In genomic region chr2:219733746-219734145, GRCh38 we compare ENCODE assay signal across 37 cellular contexts.
"Had no signal": no experiment of that assay in that cellular context is flagged by ENCODE, and none has a peak within 500 bp of the region (broad histone marks: within the 10 kb centered on the region; RNA-seq: fewer than 3 reads in every experiment).

No MANE protein-coding gene starts in this region.

- H3K4me2 ChIP-seq: PC-9 had no signal

- H3K27ac ChIP-seq: brain microvascular endothelial cell, cardiac muscle cell, PC-9, RWPE1, VCaP had no signal

- H3K9me3 ChIP-seq: MG63 had no signal

- H3K9me3 Mint-ChIP-seq: activated CD4-positive, alpha-beta memory T cell treated with anti-CD3 and anti-CD28 coated beads, Interleukin-2, amount 10 ng/mL, durations not matched to agents 7 days and 5 days; activated naive CD8-positive, alpha-beta T cell treated with anti-CD3 and anti-CD28 coated beads for 36 hours; central memory CD8-positive, alpha-beta T cell had no signal

- H3K36me3 Mint-ChIP-seq: activated CD8-positive, alpha-beta memory T cell treated with anti-CD3 and anti-CD28 coated beads, Interleukin-2, amount 10 ng/mL, durations not matched to agents 7 days and 5 days; activated naive CD8-positive, alpha-beta T cell treated with anti-CD3 and anti-CD28 coated beads for 36 hours had no signal

- H3K4me3 Mint-ChIP-seq: activated CD4-positive, alpha-beta memory T cell treated with anti-CD3 and anti-CD28 coated beads, Interleukin-2, amount 10 ng/mL, durations not matched to agents 7 days and 5 days; activated CD8-positive, alpha-beta memory T cell treated with anti-CD3 and anti-CD28 coated beads, Interleukin-2, amount 10 ng/mL, durations not matched to agents 7 days and 5 days; activated naive CD8-positive, alpha-beta T cell treated with anti-CD3 and anti-CD28 coated beads for 36 hours; central memory CD8-positive, alpha-beta T cell had no signal

- DNase-seq: activated CD4-positive, alpha-beta memory T cell treated with anti-CD3 and anti-CD28 coated beads, Interleukin-2, amount 10 ng/mL, durations not matched to agents 7 days and 5 days; activated CD4-positive, alpha-beta T cell treated with anti-CD3 and anti-CD28 coated beads for 1 hour; activated CD4-positive, alpha-beta T cell treated with anti-CD3 and anti-CD28 coated beads for 48 hours; activated CD4-positive, CD25-positive, alpha-beta regulatory T cell; activated CD8-positive, alpha-beta memory T cell treated with anti-CD3 and anti-CD28 coated beads for 24 hours; activated CD8-positive, alpha-beta memory T cell treated with anti-CD3 and anti-CD28 coated beads, Interleukin-2, amount 10 ng/mL, durations not matched to agents 7 days and 5 days; activated CD8-positive, alpha-beta memory T cell treated with anti-CD3 and anti-CD28 coated beads, Interleukin-2, amount 50 U/mL, for 48 hours; activated effector memory CD4-positive, alpha-beta T cell treated with Interleukin-2 at 50 U/mL for 16 hours; activated naive CD4-positive, alpha-beta T cell; activated naive CD4-positive, alpha-beta T cell treated with anti-CD3 and anti-CD28 coated beads, Interleukin-2, amount 50 U/mL, for 16 hours; activated naive CD8-positive, alpha-beta T cell treated with anti-CD3 and anti-CD28 coated beads for 36 hours; activated T-cell treated with anti-CD3 and anti-CD28 coated beads, Interleukin-2, amount 50 U/mL, for 48 hours; amniotic stem cell; aorta; brain microvascular endothelial cell; Karpas-422; MG63; NCI-H1048; NCI-H1105 treated with DMSO at 0.1 percent for 48 hours; NCI-H1436; NCI-H1694; NCI-H1930; NCI-H2081 treated with DMSO at 0.1 percent for 48 hours; NCI-H510A; NCI-H526; NCI-H748 treated with DMSO at 0.1 percent for 48 hours; NK-92 treated with Interleukin-12 subunit alpha and Interleukin-12 subunit beta, amount 100 ng/mL, for 24 hours; PC-9; SW 1271; T-helper 1 cell; T-helper 2 cell; T-helper 9 cell had no signal

- H3K4me1 Mint-ChIP-seq: activated CD4-positive, alpha-beta memory T cell treated with anti-CD3 and anti-CD28 coated beads, Interleukin-2, amount 10 ng/mL, durations not matched to agents 7 days and 5 days; activated CD8-positive, alpha-beta memory T cell treated with anti-CD3 and anti-CD28 coated beads, Interleukin-2, amount 10 ng/mL, durations not matched to agents 7 days and 5 days; activated naive CD8-positive, alpha-beta T cell treated with anti-CD3 and anti-CD28 coated beads for 36 hours; central memory CD8-positive, alpha-beta T cell had no signal

- H3K36me3 ChIP-seq: brain microvascular endothelial cell, cardiac muscle cell, MG63 had no signal

- H3K27me3 ChIP-seq: brain microvascular endothelial cell, cardiac muscle cell, MG63 had no signal

- H3K27ac Mint-ChIP-seq: activated CD4-positive, alpha-beta memory T cell treated with anti-CD3 and anti-CD28 coated beads, Interleukin-2, amount 10 ng/mL, durations not matched to agents 7 days and 5 days; activated CD8-positive, alpha-beta memory T cell treated with anti-CD3 and anti-CD28 coated beads, Interleukin-2, amount 10 ng/mL, durations not matched to agents 7 days and 5 days; activated naive CD8-positive, alpha-beta T cell treated with anti-CD3 and anti-CD28 coated beads for 36 hours had no signal

- ATAC-seq: activated CD8-positive, alpha-beta memory T cell treated with anti-CD3 and anti-CD28 coated beads, Interleukin-2, amount 10 ng/mL, durations not matched to agents 7 days and 5 days; Right ventricle myocardium inferior had no signal

- H2AFZ ChIP-seq: PC-9 had no signal

- H3K4me3 ChIP-seq: cardiac muscle cell, MG63, PC-9 had no signal
